8 cellular contexts compared by ENCODE assay signal in genomic region chr1:35715568-35716002, GRCh38. TPM values are rescaled to one million over a fixed set of nuclear protein-coding genes. Genes with fewer than 3 reads are reported as not detected.
DNase-seq lines count a peak whose midpoint lies in the region; ATAC-seq, FAIRE-seq and TF ChIP-seq lines count a peak whose summit lies in the region.

No MANE protein-coding gene starts in this region.

- peaks cover 6% of the 10 kb centered on the region for H3K36me3 Mint-ChIP-seq in activated B cell treated with CpG ODN at 0.5 μM for 24 hours (ENCODE audit: low read depth)

- H3K9me3 Mint-ChIP-seq in activated B cell treated with CpG ODN at 0.5 μM for 24 hours = no peaks in the 10 kb centered on the region

- TF ChIP-seq CTCF in activated B cell treated with CpG ODN at 0.5 μM for 24 hours (IDR thresholded peaks at IDR 0.05) (no peak), bronchial epithelial cell (IDR thresholded peaks at IDR 0.05; ENCODE audit: insufficient read depth, low read length, severe bottlenecking) (peak; percentile 92)

- no peak overlapping the region for H3K4me3 ChIP-seq in bronchial epithelial cell (ENCODE audit: low read depth, low read length)

- no peak for FAIRE-seq in bronchial epithelial cell (lab: Jason Lieb, UNC)

- no peaks in the 10 kb centered on the region for H3K36me3 ChIP-seq in bronchial epithelial cell (ENCODE audit: control insufficient read depth, insufficient read depth, low read length)

- peak; percentile 52 for DNase-seq in Caki2 (ENCODE audit: low read depth)
- DNase-seq in HCEC 1CT = peak; percentile 76
- DNase-seq in NCI-H2227 (lab: John Stamatoyannopoulos, UW; ENCODE audit: unreplicated experiment) = peak; percentile 89
- peak; percentile 56 for DNase-seq in activated B cell treated with CpG ODN at 0.5 μM for 24 hours
- DNase-seq in bronchial epithelial cell (ENCODE audit: low read depth) = peak; percentile 65
- peak; percentile 78 for DNase-seq in kidney tubule cell (ENCODE audit: low spot score)
- DNase-seq in stimulated activated CD4-positive, alpha-beta T cell treated with anti-CD3 and anti-CD28 coated beads, Interleukin-4, amount 100 ng/mL, for 1 hour = peak; percentile 77

- H3K27me3 Mint-ChIP-seq in activated B cell treated with CpG ODN at 0.5 μM for 24 hours = no peaks in the 10 kb centered on the region

- CTCF ChIA-PET in activated B cell treated with CpG ODN at 0.5 μM for 24 hours (lab: Charles Lee) = interaction anchor here (0.6 to 5.3 kb wide), 21 partner anchors 8 to 268 kb away, joined by 3 to 57 read pairs (median 6); partner anchors contain the start of genes CLSPN, KIAA0319L and TFAP2E

- peaks cover 28% of the 10 kb centered on the region for H3K4me1 Mint-ChIP-seq in activated B cell treated with CpG ODN at 0.5 μM for 24 hours

- no peaks in the 10 kb centered on the region for H3K27me3 ChIP-seq in bronchial epithelial cell (ENCODE audit: control insufficient read depth, insufficient read depth, low read length)

- H3K4me3 Mint-ChIP-seq in activated B cell treated with CpG ODN at 0.5 μM for 24 hours = peak overlapping the region; percentile 32

- ATAC-seq in activated B cell treated with CpG ODN at 0.5 μM for 24 hours (ENCODE audit: low read depth) (peak; percentile 67), HG02840 (IDR thresholded peaks at IDR 0.05; ENCODE audit: low FRiP score, unreplicated experiment) (no peak)

- in situ Hi-C loops in Caki2 (cut with HindIII; ENCODE audit: low pct_unique_long_range_greater_than_20kb, low sequenced_read_pairs) = no loop called here

- POLR2A ChIA-PET in activated B cell treated with CpG ODN at 0.5 μM for 24 hours (lab: Charles Lee) = interaction anchor here (0.5 to 0.7 kb wide), 2 partner anchors 54 to 79 kb away, joined by 3 to 5 read pairs; partner anchors contain the start of gene CLSPN

- no peak overlapping the region for H3K27ac Mint-ChIP-seq in activated B cell treated with CpG ODN at 0.5 μM for 24 hours

- intact Hi-C loops in activated B cell treated with CpG ODN at 0.5 μM for 24 hours (cut with micrococcal nuclease) = loop anchor here (1.0 to 2.0 kb wide), 2 partner anchors 146 to 265 kb away; no protein-coding TSS in a partner anchor

RNA-seq across cellular contexts. Expression of gene C1orf216, which starts 3.1 kb away (rescaled TPM):
- 4.3 and 8.0 TPM in 2 replicates for total RNA-seq in Caki2 (2014; rRNA removed; shearing (Covaris generic); ENCODE audit: low replicate concordance)
- 4.4 and 5.8 TPM in 2 replicates for total RNA-seq in activated B cell treated with CpG ODN at 0.5 μM for 24 hours
- total RNA-seq in bronchial epithelial cell = 4.1 and 6.3 TPM in 2 replicates

RNA-seq across cellular contexts. Expression of gene CLSPN, which starts 54.2 kb away (rescaled TPM):
- total RNA-seq in Caki2 (2014; rRNA removed; shearing (Covaris generic); ENCODE audit: low replicate concordance) = 5.1 and 5.8 TPM in 2 replicates
- total RNA-seq in activated B cell treated with CpG ODN at 0.5 μM for 24 hours = 3.9 and 4.9 TPM in 2 replicates
- 0.26 and 0.38 TPM in 2 replicates for total RNA-seq in bronchial epithelial cell
